ENCODE assay signal across 8 cellular contexts in genomic region chr7:106071356-106071998, GRCh38. TPM values are rescaled to one million over a fixed set of nuclear protein-coding genes. Genes with fewer than 3 reads are reported as not detected.
A peak's percentile ranks its signal among the peaks of the same experiment; 100 is the strongest.
DNase-seq lines count a peak whose midpoint lies in the region; ATAC-seq and TF ChIP-seq lines count a peak whose summit lies in the region.

No MANE protein-coding gene starts in this region.

- H3K27ac ChIP-seq in right atrium auricular region = peak overlapping the region; percentile 19 to 55

- TF ChIP-seq CTCF in right atrium auricular region (IDR thresholded peaks at IDR 0.05) = no peak

- no peaks in the 10 kb centered on the region for H3K27me3 ChIP-seq in right atrium auricular region

- no peaks in the 10 kb centered on the region for H3K9me3 ChIP-seq in right atrium auricular region

- ATAC-seq in GM18502 (IDR thresholded peaks at IDR 0.05; ENCODE audit: poor library complexity, unreplicated experiment) (peak; percentile 94), HG02571 (IDR thresholded peaks at IDR 0.05; ENCODE audit: unreplicated experiment) (peak; percentile 98)

- H3K4me1 ChIP-seq in right atrium auricular region = peaks cover 0 to 72% of the 10 kb centered on the region in 2 donors

- no peak overlapping the region for H3K4me3 ChIP-seq in right atrium auricular region

- H3K36me3 ChIP-seq in right atrium auricular region = no peaks in the 10 kb centered on the region

- peak; percentile 98 for DNase-seq in NAMALWA (ENCODE audit: low spot score)
- DNase-seq in activated CD8-positive, alpha-beta memory T cell treated with anti-CD3 and anti-CD28 coated beads for 24 hours = peak; percentile 79
- DNase-seq in right atrium auricular region (ENCODE audit: low spot score) = no peak
- DNase-seq in stimulated activated CD4-positive, alpha-beta T cell treated with anti-CD3 and anti-CD28 coated beads, Interleukin-4, amount 100 ng/mL, for 48 hours (ENCODE audit: low read depth in 2 of 2) = peak; percentile 7 to 17
- DNase-seq in dedifferentiated amniotic fluid mesenchymal stem cell (ENCODE audit: extremely low spot score) = no peak
- no peak for DNase-seq in COR-L47 (lab: John Stamatoyannopoulos, UW)

RNA-seq across cellular contexts. Expression of gene SYPL1, which starts 40.6 kb away (rescaled TPM):
- total RNA-seq in right atrium auricular region = 10 to 100 TPM; 68.5 to 89.1 TPM

Comparison
In these comparisons a context has a peak if more than half of its experiments do, and no peak if none do; other contexts are left out.
1. DNase-seq: peak in NAMALWA (single experiment), activated CD8-positive, alpha-beta memory T cell treated with anti-CD3 and anti-CD28 coated beads for 24 hours (single experiment) and stimulated activated CD4-positive, alpha-beta T cell treated with anti-CD3 and anti-CD28 coated beads, Interleukin-4, amount 100 ng/mL, for 48 hours (2 of 2); none in right atrium auricular region (single experiment), dedifferentiated amniotic fluid mesenchymal stem cell (single experiment) and COR-L47 (single experiment).